8 cellular contexts compared by ENCODE assay signal in genomic region chr19:44914436-44915206, GRCh38. TPM values are rescaled to one million over a fixed set of nuclear protein-coding genes. Genes with fewer than 3 reads are reported as not detected.
DNase-seq lines count a peak whose midpoint lies in the region; ATAC-seq lines count a peak whose summit lies in the region.
"Not testable (repeated sequence)": the region's sequence is repeated elsewhere in the genome, so short reads cannot be mapped to it uniquely, and the experiment has no call there.

APOC1 (plus strand) TSS chr19:44914608; CDS start chr19:44914892, 284 bp downstream.

- peak; percentile 88 for DNase-seq in G401 (ENCODE audit: low spot score)
- DNase-seq in NCI-H1048 (lab: John Stamatoyannopoulos, UW), result peak; percentile 22
- peak; percentile 51 for DNase-seq in SK-N-MC (ENCODE audit: low read depth, low spot score)
- DNase-seq in activated naive CD4-positive, alpha-beta T cell treated with anti-CD3 and anti-CD28 coated beads, Interleukin-2, amount 50 U/mL, for 16 hours, result peak; percentile 75
- DNase-seq in glomerular endothelial cell (ENCODE audit: extremely low read depth, low read depth, low spot score), result peak; percentile 48
- DNase-seq in nucleus accumbens (lab: John Stamatoyannopoulos, UW), result peak in 54 of 56 donors; percentile 13 to 89 (median 69)
- DNase-seq in stromal cell of bone marrow (ENCODE audit: low read depth), result peak; percentile 57

- H3K4me3 ChIP-seq in SK-N-MC, result peak within 1 kb of the TSS; percentile 71

- H3K9ac ChIP-seq in SK-N-MC (ENCODE audit: insufficient read length), result peak within 1 kb of the TSS; percentile 71

- not testable (repeated sequence) for H3K27ac ChIP-seq in SK-N-MC

- peak; percentile 88 for ATAC-seq in HG02588 (IDR thresholded peaks at IDR 0.05; ENCODE audit: unreplicated experiment)

- not testable (repeated sequence) for H3K36me3 ChIP-seq in SK-N-MC (ENCODE audit: insufficient read depth, low read length)

- in situ Hi-C loops in G401 (cut with HindIII; ENCODE audit: low sequenced_read_pairs), result not testable (repeated sequence)

- H3K9me3 ChIP-seq in SK-N-MC (ENCODE audit: low read depth, low read length), result not testable (repeated sequence)

RNA-seq across cellular contexts. Expression of gene APOC1, which starts in this region (rescaled TPM):
- total RNA-seq in G401 (2014; rRNA removed; shearing (Covaris generic)), result 182 and 412 TPM in 2 replicates
- 0.44 and 2.3 TPM in 2 replicates for total RNA-seq in glomerular endothelial cell

Comparison
In these comparisons a context has a peak if more than half of its experiments do, and no peak if none do; other contexts are left out.
1. RNA of gene APOC1 (total RNA-seq): 182 to 412 TPM in G401; 0.44 to 2.3 TPM in glomerular endothelial cell; every median in the first group is over 10 times any median in the second.
2. DNase-seq: peak in every context shown above with its lines; median percentile 88 in G401; 75 in activated naive CD4-positive, alpha-beta T cell treated with anti-CD3 and anti-CD28 coated beads, Interleukin-2, amount 50 U/mL, for 16 hours; 69 in nucleus accumbens; 57 in stromal cell of bone marrow; 51 in SK-N-MC; 48 in glomerular endothelial cell; 22 in NCI-H1048.